ENCODE assay signal across 17 cellular contexts in genomic region chr12:83150465-83151189, GRCh38.
DNase-seq lines count a peak whose midpoint lies in the region; ATAC-seq and TF ChIP-seq lines count a peak whose summit lies in the region.
"Had no signal": no experiment of that assay in that cellular context is flagged by ENCODE, and none has a peak within 500 bp of the region (broad histone marks: within the 10 kb centered on the region; RNA-seq: fewer than 3 reads in every experiment).

No MANE protein-coding gene starts in this region.

- H3K4me1 ChIP-seq in neural progenitor cell = peaks cover 6% of the 10 kb centered on the region
- H3K4me1 ChIP-seq: BLaER1 treated with 17β-estradiol and CSF1 and Interleukin-3, amounts not matched to agents 10 nM and 100 nM had no signal

- H3K27ac ChIP-seq in neural progenitor cell = no peak overlapping the region
- H3K27ac ChIP-seq: 22Rv1; BLaER1 treated with 17β-estradiol and CSF1 and Interleukin-3, amounts not matched to agents 10 nM and 100 nM; GM23248 had no signal

- no peaks in the 10 kb centered on the region for H3K9me3 ChIP-seq in neural progenitor cell (ENCODE audit: low read depth)
- H3K9me3 ChIP-seq: BLaER1 treated with 17β-estradiol and CSF1 and Interleukin-3, amounts not matched to agents 10 nM and 100 nM had no signal

- DNase-seq in activated T-cell treated with anti-CD3 and anti-CD28 coated beads, Interleukin-2, amount 50 U/mL, for 72 hours = no peak
- no peak for DNase-seq in activated T-cell treated with anti-CD3 and anti-CD28 coated beads, Interleukin-2, amount 50 U/mL, for 4 hours
- DNase-seq in activated T-helper 2 cell treated with anti-CD3 and anti-CD28 coated beads, Interferon-gamma antibody, Interleukin-2, Interleukin-4, amounts not matched to agents 10 μg/mL and 5 μg/mL and 100 μg/mL, durations not matched to agents 14 hours and 24 hours and 36 hours (ENCODE audit: low spot score) = no peak
- DNase-seq in neural progenitor cell (ENCODE audit: low spot score) = no peak
- no peak for DNase-seq in AG08396 (ENCODE audit: low spot score)
- DNase-seq: AML-193; CD4-positive, CD25-positive, alpha-beta regulatory T cell; DMS53; GF-D8; GM23248; H7 had no signal

- H3K4me2 ChIP-seq in neural progenitor cell = no peak overlapping the region
- H3K4me2 ChIP-seq: BLaER1 treated with 17β-estradiol and CSF1 and Interleukin-3, amounts not matched to agents 10 nM and 100 nM had no signal

- no peaks in the 10 kb centered on the region for H3K36me3 Mint-ChIP-seq in activated T-cell treated with anti-CD3 and anti-CD28 coated beads, Interleukin-2, amount 50 U/mL, for 72 hours (ENCODE audit: insufficient read depth in 2 of 2)
- no peaks in the 10 kb centered on the region for H3K36me3 Mint-ChIP-seq in activated T-cell treated with anti-CD3 and anti-CD28 coated beads, Interleukin-2, amount 50 U/mL, for 4 hours (ENCODE audit: insufficient read depth)
- H3K36me3 Mint-ChIP-seq in activated T-helper 2 cell treated with anti-CD3 and anti-CD28 coated beads, Interferon-gamma antibody, Interleukin-2, Interleukin-4, amounts not matched to agents 10 μg/mL and 5 μg/mL and 100 μg/mL, durations not matched to agents 14 hours and 24 hours and 36 hours (ENCODE audit: low read depth) = no peaks in the 10 kb centered on the region
- peaks cover 3% of the 10 kb centered on the region for H3K36me3 Mint-ChIP-seq in neural progenitor cell
- H3K36me3 Mint-ChIP-seq: CD4-positive, CD25-positive, alpha-beta regulatory T cell; IgD-negative memory B cell had no signal

- peak overlapping the region in 1 of 2 donors; percentile 51 for H3K4me3 Mint-ChIP-seq in activated T-cell treated with anti-CD3 and anti-CD28 coated beads, Interleukin-2, amount 50 U/mL, for 72 hours
- H3K4me3 Mint-ChIP-seq in activated T-cell treated with anti-CD3 and anti-CD28 coated beads, Interleukin-2, amount 50 U/mL, for 4 hours = no peak overlapping the region
- no peak overlapping the region for H3K4me3 Mint-ChIP-seq in activated T-helper 2 cell treated with anti-CD3 and anti-CD28 coated beads, Interferon-gamma antibody, Interleukin-2, Interleukin-4, amounts not matched to agents 10 μg/mL and 5 μg/mL and 100 μg/mL, durations not matched to agents 14 hours and 24 hours and 36 hours (ENCODE audit: low read depth)
- no peak overlapping the region for H3K4me3 Mint-ChIP-seq in neural progenitor cell
- H3K4me3 Mint-ChIP-seq: CD4-positive, CD25-positive, alpha-beta regulatory T cell; IgD-negative memory B cell had no signal

- H3K27me3 ChIP-seq in neural progenitor cell = no peaks in the 10 kb centered on the region
- H3K27me3 ChIP-seq: BLaER1 treated with 17β-estradiol and CSF1 and Interleukin-3, amounts not matched to agents 10 nM and 100 nM had no signal

- H4K20me1 ChIP-seq in neural progenitor cell (ENCODE audit: low read depth) = no peaks in the 10 kb centered on the region
- H4K20me1 ChIP-seq: BLaER1 treated with 17β-estradiol and CSF1 and Interleukin-3, amounts not matched to agents 10 nM and 100 nM had no signal

- H3K9me3 Mint-ChIP-seq in activated T-cell treated with anti-CD3 and anti-CD28 coated beads, Interleukin-2, amount 50 U/mL, for 72 hours = no peaks in the 10 kb centered on the region
- H3K9me3 Mint-ChIP-seq in activated T-cell treated with anti-CD3 and anti-CD28 coated beads, Interleukin-2, amount 50 U/mL, for 4 hours = no peaks in the 10 kb centered on the region
- H3K9me3 Mint-ChIP-seq in activated T-helper 2 cell treated with anti-CD3 and anti-CD28 coated beads, Interferon-gamma antibody, Interleukin-2, Interleukin-4, amounts not matched to agents 10 μg/mL and 5 μg/mL and 100 μg/mL, durations not matched to agents 14 hours and 24 hours and 36 hours = no peaks in the 10 kb centered on the region
- H3K9me3 Mint-ChIP-seq in neural progenitor cell = peaks cover 6% of the 10 kb centered on the region

- H3K9ac ChIP-seq in neural progenitor cell = no peak overlapping the region
- H3K9ac ChIP-seq: BLaER1 treated with 17β-estradiol and CSF1 and Interleukin-3, amounts not matched to agents 10 nM and 100 nM; GM23248 had no signal

- no peak overlapping the region for H3K4me3 ChIP-seq in neural progenitor cell
- H3K4me3 ChIP-seq: BLaER1 treated with 17β-estradiol and CSF1 and Interleukin-3, amounts not matched to agents 10 nM and 100 nM; GM23248 had no signal

- no peaks in the 10 kb centered on the region for H3F3A ChIP-seq in neural progenitor cell (ENCODE audit: low read depth)

- H3K27me3 Mint-ChIP-seq in activated T-cell treated with anti-CD3 and anti-CD28 coated beads, Interleukin-2, amount 50 U/mL, for 72 hours (ENCODE audit: low read depth) = no peaks in the 10 kb centered on the region
- H3K27me3 Mint-ChIP-seq in activated T-cell treated with anti-CD3 and anti-CD28 coated beads, Interleukin-2, amount 50 U/mL, for 4 hours (ENCODE audit: low read depth) = no peaks in the 10 kb centered on the region
- no peaks in the 10 kb centered on the region for H3K27me3 Mint-ChIP-seq in activated T-helper 2 cell treated with anti-CD3 and anti-CD28 coated beads, Interferon-gamma antibody, Interleukin-2, Interleukin-4, amounts not matched to agents 10 μg/mL and 5 μg/mL and 100 μg/mL, durations not matched to agents 14 hours and 24 hours and 36 hours (ENCODE audit: low read depth)
- H3K27me3 Mint-ChIP-seq in neural progenitor cell (ENCODE audit: insufficient read depth, low read depth) = no peaks in the 10 kb centered on the region
- H3K27me3 Mint-ChIP-seq: CD4-positive, CD25-positive, alpha-beta regulatory T cell; IgD-negative memory B cell had no signal

- no peaks in the 10 kb centered on the region for H3K79me2 ChIP-seq in neural progenitor cell (ENCODE audit: low read depth)

- peak overlapping the region; percentile 17 for H2AFZ ChIP-seq in neural progenitor cell (replicated peaks)
- H2AFZ ChIP-seq: GM23248 had no signal

- peak overlapping the region; percentile 8 for H3K27ac Mint-ChIP-seq in activated T-cell treated with anti-CD3 and anti-CD28 coated beads, Interleukin-2, amount 50 U/mL, for 72 hours
- H3K27ac Mint-ChIP-seq in activated T-helper 2 cell treated with anti-CD3 and anti-CD28 coated beads, Interferon-gamma antibody, Interleukin-2, Interleukin-4, amounts not matched to agents 10 μg/mL and 5 μg/mL and 100 μg/mL, durations not matched to agents 14 hours and 24 hours and 36 hours = peak overlapping the region; percentile 17
- peak overlapping the region; percentile 100 for H3K27ac Mint-ChIP-seq in neural progenitor cell
- H3K27ac Mint-ChIP-seq: CD4-positive, CD25-positive, alpha-beta regulatory T cell had no signal

- H3K36me3 ChIP-seq in neural progenitor cell = no peaks in the 10 kb centered on the region
- H3K36me3 ChIP-seq: BLaER1 treated with 17β-estradiol and CSF1 and Interleukin-3, amounts not matched to agents 10 nM and 100 nM had no signal

- intact Hi-C loops in activated T-helper 2 cell treated with anti-CD3 and anti-CD28 coated beads, Interferon-gamma antibody, Interleukin-2, Interleukin-4, amounts not matched to agents 10 μg/mL and 5 μg/mL and 100 μg/mL, durations not matched to agents 14 hours and 24 hours and 36 hours (cut with micrococcal nuclease) = loop anchor here (1.0 to 5.0 kb wide), 2 partner anchors 9 to 463 kb away; partner anchors contain the start of gene TMTC2

- peaks cover 12% of the 10 kb centered on the region for H3K4me1 Mint-ChIP-seq in activated T-cell treated with anti-CD3 and anti-CD28 coated beads, Interleukin-2, amount 50 U/mL, for 72 hours (ENCODE audit: low read depth)
- no peaks in the 10 kb centered on the region for H3K4me1 Mint-ChIP-seq in activated T-cell treated with anti-CD3 and anti-CD28 coated beads, Interleukin-2, amount 50 U/mL, for 4 hours (ENCODE audit: low read depth)
- H3K4me1 Mint-ChIP-seq in activated T-helper 2 cell treated with anti-CD3 and anti-CD28 coated beads, Interferon-gamma antibody, Interleukin-2, Interleukin-4, amounts not matched to agents 10 μg/mL and 5 μg/mL and 100 μg/mL, durations not matched to agents 14 hours and 24 hours and 36 hours (ENCODE audit: low read depth) = peaks cover 6% of the 10 kb centered on the region
- H3K4me1 Mint-ChIP-seq in neural progenitor cell = peaks cover 41% of the 10 kb centered on the region
- H3K4me1 Mint-ChIP-seq: CD4-positive, CD25-positive, alpha-beta regulatory T cell; IgD-negative memory B cell had no signal

- no peak for ATAC-seq in activated T-cell treated with anti-CD3 and anti-CD28 coated beads, Interleukin-2, amount 50 U/mL, for 72 hours (replicated peaks in 1 of 2)
- no peak for ATAC-seq in activated T-cell treated with anti-CD3 and anti-CD28 coated beads, Interleukin-2, amount 50 U/mL, for 4 hours
- ATAC-seq in GM18873 (IDR thresholded peaks at IDR 0.05; ENCODE audit: low FRiP score, unreplicated experiment) (no peak), HG03460 (IDR thresholded peaks at IDR 0.05; ENCODE audit: unreplicated experiment) (no peak), GM21723 (IDR thresholded peaks at IDR 0.05; ENCODE audit: unreplicated experiment) (no peak)

- no peak for TF ChIP-seq CTCF in neural progenitor cell (IDR thresholded peaks at IDR 0.05)

Comparison
In these comparisons a context has a peak if more than half of its experiments do, and no peak if none do; other contexts are left out.
1. H3K27ac Mint-ChIP-seq: peak in every context shown above with its lines; median percentile 100 in neural progenitor cell; 17 in activated T-helper 2 cell treated with anti-CD3 and anti-CD28 coated beads, Interferon-gamma antibody, Interleukin-2, Interleukin-4, amounts not matched to agents 10 μg/mL and 5 μg/mL and 100 μg/mL, durations not matched to agents 14 hours and 24 hours and 36 hours; 8 in activated T-cell treated with anti-CD3 and anti-CD28 coated beads, Interleukin-2, amount 50 U/mL, for 72 hours.